ENCODE assay signal across 17 cellular contexts in the genomic region with DNA sequence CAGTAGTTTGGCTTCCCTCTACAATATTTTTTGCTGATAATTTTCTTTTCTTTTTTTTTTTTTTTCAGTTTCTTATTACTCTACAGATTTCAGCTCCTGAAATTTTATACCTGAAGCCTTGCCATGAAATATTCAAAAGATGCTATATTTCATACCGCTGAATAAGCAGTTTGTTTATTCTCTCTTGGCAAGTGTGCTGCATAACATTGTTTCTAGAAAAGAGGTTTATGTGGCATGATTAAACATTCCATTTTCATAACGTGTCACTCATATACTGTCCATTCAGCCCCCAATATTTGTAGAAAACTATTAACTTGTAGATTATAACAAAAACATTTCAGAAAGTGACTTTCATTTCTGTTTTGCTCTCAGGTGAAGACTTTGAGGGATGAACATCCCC.
DNase-seq lines count a peak whose midpoint lies in the region; ATAC-seq and TF ChIP-seq lines count a peak whose summit lies in the region.
"Had no signal": no experiment of that assay in that cellular context is flagged by ENCODE, and none has a peak within 500 bp of the region (broad histone marks: within the 10 kb centered on the region; RNA-seq: fewer than 3 reads in every experiment).

No MANE protein-coding gene starts in this region.

- no peak for TF ChIP-seq RAD21 in IMR-90 (IDR thresholded peaks at IDR 0.05; ENCODE audit: low read length)

- peaks cover 6% of the 10 kb centered on the region for H3K9me1 ChIP-seq in IMR-90 (ENCODE audit: insufficient read depth, low read length)

- POLR2A ChIA-PET in IMR-90 (lab: Charles Lee; ENCODE audit: unreplicated experiment) = no interaction called here
- POLR2A ChIA-PET in activated CD4-positive, alpha-beta T cell treated with anti-CD3 and anti-CD28 coated beads for 36 hours (lab: Charles Lee) = no interaction called here

- no peak overlapping the region for H2BK15ac ChIP-seq in IMR-90 (ENCODE audit: low read depth, low read length)

- no peak overlapping the region for H3K18ac ChIP-seq in IMR-90 (ENCODE audit: low read depth, low read length)

- no peak overlapping the region for H4K91ac ChIP-seq in IMR-90 (ENCODE audit: insufficient read depth, low read depth, low read length)

- no peak for TF ChIP-seq POLR2A in IMR-90 (IDR thresholded peaks at IDR 0.05; ENCODE audit: low read depth, low read length)

- H2BK20ac ChIP-seq in IMR-90 (ENCODE audit: low read depth, low read length) = no peak overlapping the region

- H3K27ac Mint-ChIP-seq in activated CD4-positive, alpha-beta T cell treated with anti-CD3 and anti-CD28 coated beads for 36 hours = no peak overlapping the region
- H3K27ac Mint-ChIP-seq: CD14-positive monocyte; CD8-positive, alpha-beta T cell; HFFc6; IgD-negative memory B cell had no signal

- TF ChIP-seq CTCF in IMR-90 (conservative IDR thresholded peaks at IDR 0.05; ENCODE audit: low read depth, low read length) (no peak), fibroblast of the aortic adventitia (IDR thresholded peaks at IDR 0.05; ENCODE audit: insufficient read depth, low read length) (no peak)

- H4K8ac ChIP-seq in IMR-90 (ENCODE audit: low read depth in 2 of 2, low read length in 2 of 2) = no peak overlapping the region

- no peak overlapping the region for H3K27ac ChIP-seq in IMR-90 (ENCODE audit: insufficient read depth, low read length)
- H3K27ac ChIP-seq: HL-60 had no signal

- H3K79me1 ChIP-seq in IMR-90 (ENCODE audit: low read depth in 1 of 2, low read length in 2 of 2) = no peaks in the 10 kb centered on the region

- no TSS peak for BruUV-seq in IMR-90 (replicated peaks; lab: Mats Ljungman, UMichigan)

- H2BK5ac ChIP-seq in IMR-90 (ENCODE audit: low read depth, low read length, poor library complexity, severe bottlenecking) = peak overlapping the region; percentile 77

- H3K4me3 ChIP-seq in IMR-90 (ENCODE audit: insufficient read depth, low read depth, low read length) (no peak overlapping the region), adipocyte (ENCODE audit: low read length) (no peak overlapping the region), fibroblast of the aortic adventitia (ENCODE audit: low read depth, low read length) (no peak overlapping the region)

- CTCF ChIA-PET in IMR-90 (lab: Yijun Ruan, JAX) = no interaction called here
- CTCF ChIA-PET in activated CD4-positive, alpha-beta T cell treated with anti-CD3 and anti-CD28 coated beads for 36 hours (lab: Charles Lee) = no interaction called here

- H3K4me1 Mint-ChIP-seq in activated CD4-positive, alpha-beta T cell treated with anti-CD3 and anti-CD28 coated beads for 36 hours = peaks cover 15% of the 10 kb centered on the region
- H3K4me1 Mint-ChIP-seq: CD14-positive monocyte had no signal

- H3K36me3 ChIP-seq in IMR-90 (ENCODE audit: control insufficient read depth, insufficient read depth, low read length) (no peaks in the 10 kb centered on the region), adipocyte (ENCODE audit: control insufficient read depth, insufficient read depth, low read length, severe bottlenecking) (no peaks in the 10 kb centered on the region)

- H2BK120ac ChIP-seq in IMR-90 (ENCODE audit: low read depth, low read length) = no peak overlapping the region

- no peak overlapping the region for H3K56ac ChIP-seq in IMR-90 (ENCODE audit: extremely low read depth, insufficient read depth, low read length)

- no peaks in the 10 kb centered on the region for H4K20me1 ChIP-seq in IMR-90 (ENCODE audit: insufficient read depth, low read length)

- no CpG with 5 or more reads among the region's 2 CpGs for WGBS in IMR-90 (ENCODE audit: extremely low coverage in 2 of 2, insufficient read length in 1 of 2), 2 experiments

- no peak overlapping the region for H2AK5ac ChIP-seq in IMR-90 (ENCODE audit: low read depth, low read length)

- H3K9me3 ChIP-seq in IMR-90 (ENCODE audit: control insufficient read depth, insufficient read depth, low read length) = no peaks in the 10 kb centered on the region
- H3K9me3 ChIP-seq in adipocyte (ENCODE audit: control insufficient read depth, low read length) = no peaks in the 10 kb centered on the region

- H3K4me1 ChIP-seq in IMR-90 (ENCODE audit: control insufficient read depth, insufficient read depth, low read length) (peaks cover 3% of the 10 kb centered on the region; the same call in 1 of the 2 replicates), adipocyte (ENCODE audit: control insufficient read depth, insufficient read depth, low read length) (no peaks in the 10 kb centered on the region)

- no peak overlapping the region for H2AK9ac ChIP-seq in IMR-90 (replicated peaks; ENCODE audit: low read depth, low read length, poor library complexity)

- intact Hi-C loops in IMR-90 (cut with micrococcal nuclease) = no loop called here
- intact Hi-C loops in activated CD4-positive, alpha-beta T cell treated with anti-CD3 and anti-CD28 coated beads for 36 hours (cut with DNase I, micrococcal nuclease) = no loop called here

- in situ Hi-C loops in IMR-90 (cut with MboI; ENCODE audit: low sequenced_read_pairs) = no loop called here

- H3K23ac ChIP-seq in IMR-90 (ENCODE audit: low read depth, low read length) = no peak overlapping the region

- peaks cover 4% of the 10 kb centered on the region for H3K9me3 Mint-ChIP-seq in activated CD4-positive, alpha-beta T cell treated with anti-CD3 and anti-CD28 coated beads for 36 hours (ENCODE audit: low read depth)
- H3K9me3 Mint-ChIP-seq: CD8-positive, alpha-beta T cell; HFFc6 had no signal

- H3K27me3 ChIP-seq in IMR-90 (ENCODE audit: control insufficient read depth, insufficient read depth, low read length) (no peaks in the 10 kb centered on the region), adipocyte (replicated peaks; ENCODE audit: control insufficient read depth, insufficient read depth, low read length) (no peaks in the 10 kb centered on the region)

- H3K14ac ChIP-seq in IMR-90 (replicated peaks; ENCODE audit: low read depth, low read length) = no peak overlapping the region

- H3K4me2 ChIP-seq in IMR-90 (ENCODE audit: low read depth, low read length) = peak overlapping the region; percentile 40; the same call in 1 of the 2 replicates

- DNase-seq in IMR-90 = peak; percentile 42
- DNase-seq in adipocyte (ENCODE audit: low read depth) = peak; percentile 20
- peak; percentile 33 for DNase-seq in fibroblast of the aortic adventitia (ENCODE audit: low read depth)
- no peak for DNase-seq in activated CD4-positive, alpha-beta T cell treated with anti-CD3 and anti-CD28 coated beads, Interleukin-2, amount 50 U/mL, for 1 hour
- no peak for DNase-seq in GM19238 (ENCODE audit: insufficient read length, low spot score)
- DNase-seq in activated CD4-positive, alpha-beta T cell treated with anti-CD3 and anti-CD28 coated beads for 36 hours = no peak
- DNase-seq: CD8-positive, alpha-beta T cell; COR-L47; DMS153; DMS79 treated with DMSO at 0.1 percent for 48 hours; EL; GDM1; HCEC 1CT; HFFc6 had no signal

- no peak overlapping the region for H2AFZ ChIP-seq in IMR-90 (replicated peaks; ENCODE audit: low read length, poor library complexity)

- H3K27me3 Mint-ChIP-seq in activated CD4-positive, alpha-beta T cell treated with anti-CD3 and anti-CD28 coated beads for 36 hours = peaks cover 2% of the 10 kb centered on the region

- H3K4ac ChIP-seq in IMR-90 (ENCODE audit: low read depth, low read length) = no peak overlapping the region

- dilution Hi-C loops in IMR-90 (cut with HindIII; ENCODE audit: low sequenced_read_pairs, unreplicated experiment) = no loop called here

- peak; percentile 51 for ATAC-seq in IMR-90 (ENCODE audit: low read depth)
- ATAC-seq in activated CD4-positive, alpha-beta T cell treated with anti-CD3 and anti-CD28 coated beads for 36 hours = no peak
- ATAC-seq: CD8-positive, alpha-beta T cell had no signal

- no peak overlapping the region for H3K4me3 Mint-ChIP-seq in activated CD4-positive, alpha-beta T cell treated with anti-CD3 and anti-CD28 coated beads for 36 hours
- H3K4me3 Mint-ChIP-seq: CD14-positive monocyte; CD8-positive, alpha-beta T cell; HFFc6; IgD-negative memory B cell had no signal

- H3K9ac ChIP-seq in IMR-90 (ENCODE audit: low read depth, low read length) = no peak overlapping the region
- no peak overlapping the region for H3K9ac ChIP-seq in adipocyte (ENCODE audit: low read length)

- no peak overlapping the region for H4K5ac ChIP-seq in IMR-90 (ENCODE audit: low read depth, low read length)

- no peaks in the 10 kb centered on the region for H3K36me3 Mint-ChIP-seq in activated CD4-positive, alpha-beta T cell treated with anti-CD3 and anti-CD28 coated beads for 36 hours (ENCODE audit: low read depth)
- H3K36me3 Mint-ChIP-seq: CD14-positive monocyte; CD8-positive, alpha-beta T cell; IgD-negative memory B cell had no signal

TF ChIP-seq in IMR-90, 13 proteins besides CTCF, POLR2A, EP300 and RAD21:
- peak; percentile 72 for TF ChIP-seq MAFK (IDR thresholded peaks at IDR 0.05; ENCODE audit: low read depth, low read length)
- TF ChIP-seq, protein P1, sequence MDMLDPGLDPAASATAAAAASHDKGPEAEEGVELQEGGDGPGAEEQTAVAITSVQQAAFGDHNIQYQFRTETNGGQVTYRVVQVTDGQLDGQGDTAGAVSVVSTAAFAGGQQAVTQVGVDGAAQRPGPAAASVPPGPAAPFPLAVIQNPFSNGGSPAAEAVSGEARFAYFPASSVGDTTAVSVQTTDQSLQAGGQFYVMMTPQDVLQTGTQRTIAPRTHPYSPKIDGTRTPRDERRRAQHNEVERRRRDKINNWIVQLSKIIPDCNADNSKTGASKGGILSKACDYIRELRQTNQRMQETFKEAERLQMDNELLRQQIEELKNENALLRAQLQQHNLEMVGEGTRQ (IDR thresholded peaks at IDR 0.05; ENCODE audit: low read depth, low read length) = no peak

Comparison
In these comparisons a context has a peak if more than half of its experiments do, and no peak if none do; other contexts are left out.
1. DNase-seq: peak in IMR-90 (single experiment), adipocyte (single experiment) and fibroblast of the aortic adventitia (single experiment); none in activated CD4-positive, alpha-beta T cell treated with anti-CD3 and anti-CD28 coated beads, Interleukin-2, amount 50 U/mL, for 1 hour (single experiment), GM19238 (single experiment) and activated CD4-positive, alpha-beta T cell treated with anti-CD3 and anti-CD28 coated beads for 36 hours (single experiment).